In the genomic region with DNA sequence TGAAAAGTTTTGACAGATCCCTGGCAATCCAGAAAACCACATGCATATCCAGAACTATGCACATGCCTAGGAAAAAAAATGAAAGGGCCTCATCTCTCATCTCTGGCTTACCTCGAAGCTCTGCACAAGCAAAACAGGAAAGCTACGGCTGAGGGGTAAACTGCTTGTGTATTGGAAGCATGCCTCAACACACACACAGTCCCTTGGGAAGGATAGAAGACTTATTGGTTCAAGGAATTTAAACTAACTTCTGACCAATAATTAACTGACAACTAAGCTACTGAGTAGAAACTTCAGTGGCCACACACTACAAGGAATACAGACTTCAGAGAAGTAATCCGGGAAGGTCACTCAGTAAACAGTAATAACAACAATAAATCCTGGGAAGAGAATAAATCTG, we compare ENCODE assay signal across 8 cellular contexts.
"Had no signal": no experiment of that assay in that cellular context is flagged by ENCODE, and none has a peak within 500 bp of the region (broad histone marks: within the 10 kb centered on the region; RNA-seq: fewer than 3 reads in every experiment).

No MANE protein-coding gene starts in this region.

- DNase-seq: IMR-90, KBM-7, KG1 had no signal

- H3K4me3 Mint-ChIP-seq: IgD-negative memory B cell had no signal

- FAIRE-seq: HepG2, HTR-8/SVneo, K562 had no signal

- H3K27ac Mint-ChIP-seq: IgD-negative memory B cell had no signal

- H3K4me1 Mint-ChIP-seq: IgD-negative memory B cell had no signal

- H3K27ac ChIP-seq: HL-60 had no signal

- H3K36me3 Mint-ChIP-seq: IgD-negative memory B cell had no signal

- H3K4me3 ChIP-seq: K562 had no signal
